Comparison of ENCODE assay signal across 8 cellular contexts in genomic region chr11:60193687-60194433, GRCh38. TPM values are rescaled to one million over a fixed set of nuclear protein-coding genes. Genes with fewer than 3 reads are reported as not detected.
A peak's percentile ranks its signal among the peaks of the same experiment; 100 is the strongest.
DNase-seq lines count a peak whose midpoint lies in the region; ATAC-seq and TF ChIP-seq lines count a peak whose summit lies in the region.

No MANE protein-coding gene starts in this region.

- no peak overlapping the region for H3K4me3 Mint-ChIP-seq in CD4-positive, alpha-beta memory T cell
- H3K4me3 Mint-ChIP-seq in activated T-helper 1 cell treated with anti-CD3 and anti-CD28 coated beads, Interleukin-12 subunit alpha, Interleukin-12 subunit beta, Interleukin-2, Interleukin-4 antibody, amounts not matched to agents 30 ng/mL and 10 ng/mL and 1 ng/mL, durations not matched to agents 14 hours and 24 hours and 36 hours: no peak overlapping the region

- DNase-seq in CD4-positive, alpha-beta memory T cell: peak; percentile 29 to 61 (median 49)
- peak; percentile 42 for DNase-seq in Panc1 (ENCODE audit: low read depth, low spot score)
- peak; percentile 15 for DNase-seq in activated T-helper 1 cell treated with anti-CD3 and anti-CD28 coated beads, Interleukin-12 subunit alpha, Interleukin-12 subunit beta, Interleukin-2, Interleukin-4 antibody, amounts not matched to agents 30 ng/mL and 10 ng/mL and 1 ng/mL, durations not matched to agents 14 hours and 24 hours and 36 hours (ENCODE audit: low spot score)
- DNase-seq in globus pallidus (ENCODE audit: low spot score): peak; percentile 46
- no peak for DNase-seq in psoas muscle
- DNase-seq in putamen (ENCODE audit: low spot score): no peak

- H3K9me3 ChIP-seq in CD4-positive, alpha-beta memory T cell (ENCODE audit: control insufficient read depth in 1 of 2, low read length in 2 of 2): no peaks in the 10 kb centered on the region
- H3K9me3 ChIP-seq in Panc1 (ENCODE audit: control insufficient read depth, insufficient read depth, low read depth, low read length) (no peaks in the 10 kb centered on the region), psoas muscle (no peaks in the 10 kb centered on the region)

- peaks cover 0 to 4% (median 0%) of the 10 kb centered on the region in 8 donors for H3K9me3 Mint-ChIP-seq in CD4-positive, alpha-beta memory T cell
- H3K9me3 Mint-ChIP-seq in activated T-helper 1 cell treated with anti-CD3 and anti-CD28 coated beads, Interleukin-12 subunit alpha, Interleukin-12 subunit beta, Interleukin-2, Interleukin-4 antibody, amounts not matched to agents 30 ng/mL and 10 ng/mL and 1 ng/mL, durations not matched to agents 14 hours and 24 hours and 36 hours: peaks cover 6% of the 10 kb centered on the region

- POLR2A ChIA-PET in CD4-positive, alpha-beta memory T cell (lab: Charles Lee; ENCODE audit: partially characterized antibody): no interaction called here
- POLR2A ChIA-PET in Panc1 (lab: Charles Lee): no interaction called here

- ATAC-seq in GM19328 (IDR thresholded peaks at IDR 0.05; ENCODE audit: unreplicated experiment) (peak; percentile 71), HG03469 (IDR thresholded peaks at IDR 0.05; ENCODE audit: unreplicated experiment) (peak; percentile 81), Panc1 (no peak), psoas muscle (peak in 3 of 4 donors; percentile 38 to 60 (median 48))

- H3K4me1 ChIP-seq in CD4-positive, alpha-beta memory T cell (ENCODE audit: insufficient read depth, low read length): no peaks in the 10 kb centered on the region
- H3K4me1 ChIP-seq in Panc1 (ENCODE audit: control insufficient read depth, insufficient read depth, low read length) (no peaks in the 10 kb centered on the region; the same call in 1 of the 2 replicates), psoas muscle (no peaks in the 10 kb centered on the region)

- in situ Hi-C loops in Panc1 (cut with HindIII; ENCODE audit: low pct_unique_long_range_greater_than_20kb, low sequenced_read_pairs): no loop called here

- peak; percentile 74 for TF ChIP-seq CTCF in Panc1 (IDR thresholded peaks at IDR 0.05)
- TF ChIP-seq CTCF in psoas muscle (IDR thresholded peaks at IDR 0.05): peak; percentile 63

- intact Hi-C loops in CD4-positive, alpha-beta memory T cell (cut with micrococcal nuclease): no loop called here
- intact Hi-C loops in Panc1 (cut with micrococcal nuclease; ENCODE audit: unreplicated experiment): no loop called here
- intact Hi-C loops in activated T-helper 1 cell treated with anti-CD3 and anti-CD28 coated beads, Interleukin-12 subunit alpha, Interleukin-12 subunit beta, Interleukin-2, Interleukin-4 antibody, amounts not matched to agents 30 ng/mL and 10 ng/mL and 1 ng/mL, durations not matched to agents 14 hours and 24 hours and 36 hours (cut with micrococcal nuclease): loop anchor here (1.0 kb wide), 1 partner anchor 371 kb away; no protein-coding TSS in a partner anchor
- intact Hi-C loops in psoas muscle (cut with DNase I): no loop called here

- H3K27ac ChIP-seq in CD4-positive, alpha-beta memory T cell (ENCODE audit: low read depth, low read length): no peak overlapping the region
- H3K27ac ChIP-seq in Panc1 (ENCODE audit: low read length): no peak overlapping the region
- no peak overlapping the region for H3K27ac ChIP-seq in psoas muscle

- H3K27me3 ChIP-seq in CD4-positive, alpha-beta memory T cell (ENCODE audit: insufficient read depth, low read length): no peaks in the 10 kb centered on the region
- H3K27me3 ChIP-seq in Panc1 (ENCODE audit: control insufficient read depth, insufficient read depth, low read length) (no peaks in the 10 kb centered on the region), psoas muscle (ENCODE audit: insufficient read depth in 3 of 3, low read length in 2 of 3) (no peaks in the 10 kb centered on the region)

- peaks cover 9 to 10% of the 10 kb centered on the region in 2 donors for H3K27me3 Mint-ChIP-seq in CD4-positive, alpha-beta memory T cell
- H3K27me3 Mint-ChIP-seq in activated T-helper 1 cell treated with anti-CD3 and anti-CD28 coated beads, Interleukin-12 subunit alpha, Interleukin-12 subunit beta, Interleukin-2, Interleukin-4 antibody, amounts not matched to agents 30 ng/mL and 10 ng/mL and 1 ng/mL, durations not matched to agents 14 hours and 24 hours and 36 hours (ENCODE audit: insufficient read depth): no peaks in the 10 kb centered on the region

- H3K27ac Mint-ChIP-seq in CD4-positive, alpha-beta memory T cell: no peak overlapping the region
- no peak overlapping the region for H3K27ac Mint-ChIP-seq in activated T-helper 1 cell treated with anti-CD3 and anti-CD28 coated beads, Interleukin-12 subunit alpha, Interleukin-12 subunit beta, Interleukin-2, Interleukin-4 antibody, amounts not matched to agents 30 ng/mL and 10 ng/mL and 1 ng/mL, durations not matched to agents 14 hours and 24 hours and 36 hours

- H3K4me3 ChIP-seq in CD4-positive, alpha-beta memory T cell (ENCODE audit: low read length in 2 of 2): no peak overlapping the region
- H3K4me3 ChIP-seq in Panc1 (ENCODE audit: low read depth in 2 of 2, low read length in 2 of 2): no peak overlapping the region
- H3K4me3 ChIP-seq in psoas muscle: no peak overlapping the region

- H3K36me3 Mint-ChIP-seq in CD4-positive, alpha-beta memory T cell: no peaks in the 10 kb centered on the region
- H3K36me3 Mint-ChIP-seq in activated T-helper 1 cell treated with anti-CD3 and anti-CD28 coated beads, Interleukin-12 subunit alpha, Interleukin-12 subunit beta, Interleukin-2, Interleukin-4 antibody, amounts not matched to agents 30 ng/mL and 10 ng/mL and 1 ng/mL, durations not matched to agents 14 hours and 24 hours and 36 hours (ENCODE audit: low read depth): no peaks in the 10 kb centered on the region

- WGBS in psoas muscle, 3 donors: 5 to 13% (median 11%) methylated on average over 1 of the region's 1 CpG

- no peaks in the 10 kb centered on the region for H3K36me3 ChIP-seq in CD4-positive, alpha-beta memory T cell (ENCODE audit: insufficient read depth, low read length)
- no peaks in the 10 kb centered on the region for H3K36me3 ChIP-seq in Panc1 (ENCODE audit: control insufficient read depth, insufficient read depth, low read length)
- H3K36me3 ChIP-seq in psoas muscle (ENCODE audit: insufficient read depth in 1 of 2, low read depth in 1 of 2): no peaks in the 10 kb centered on the region

- no TSS peak for BruUV-seq in Panc1 (replicated peaks; lab: Mats Ljungman, UMichigan)

- peaks cover 0 to 2% (median 0%) of the 10 kb centered on the region in 4 donors for H3K4me1 Mint-ChIP-seq in CD4-positive, alpha-beta memory T cell
- no peaks in the 10 kb centered on the region for H3K4me1 Mint-ChIP-seq in activated T-helper 1 cell treated with anti-CD3 and anti-CD28 coated beads, Interleukin-12 subunit alpha, Interleukin-12 subunit beta, Interleukin-2, Interleukin-4 antibody, amounts not matched to agents 30 ng/mL and 10 ng/mL and 1 ng/mL, durations not matched to agents 14 hours and 24 hours and 36 hours (ENCODE audit: low read depth)

- CTCF ChIA-PET in CD4-positive, alpha-beta memory T cell (lab: Charles Lee; ENCODE audit: partially characterized antibody): interaction anchor here (1.3 to 2.0 kb wide), 3 partner anchors 11 to 371 kb away, joined by 3 to 6 read pairs (median 5); partner anchors contain the start of gene MS4A6A
- CTCF ChIA-PET in Panc1 (lab: Charles Lee): no interaction called here

RNA-seq across cellular contexts. Expression of gene MS4A6A, which starts 11.0 kb away (rescaled TPM):
- 1 to 10 TPM; 4.9 to 7.7 TPM for total RNA-seq in CD4-positive, alpha-beta memory T cell
- 1 to 10 TPM; 2.7 to 3.3 TPM for polyA plus RNA-seq in CD4-positive, alpha-beta memory T cell
- total RNA-seq in Panc1 (2021; ENCODE audit: unreplicated experiment) (not detected), psoas muscle (10 to 100 TPM; 14.7 to 22.6 (median 18.0) TPM)
- not detected for polyA plus RNA-seq in Panc1 (2012; ENCODE audit: insufficient read length)
- total RNA-seq in activated T-helper 1 cell treated with anti-CD3 and anti-CD28 coated beads, Interleukin-12 subunit alpha, Interleukin-12 subunit beta, Interleukin-2, Interleukin-4 antibody, amounts not matched to agents 30 ng/mL and 10 ng/mL and 1 ng/mL, durations not matched to agents 14 hours and 24 hours and 36 hours: not detected in 2 replicates
- 10 to 100 TPM in 1 of 3 donors, 1 to 10 TPM in 2; 2.9 to 11.6 (median 4.2) TPM for polyA plus RNA-seq in psoas muscle

RNA-seq across cellular contexts. Expression of gene MS4A4E, which starts 49.1 kb away (rescaled TPM):
- total RNA-seq in CD4-positive, alpha-beta memory T cell: not detected
- not detected for polyA plus RNA-seq in CD4-positive, alpha-beta memory T cell
- total RNA-seq in Panc1 (2021; ENCODE audit: unreplicated experiment): not detected
- 0.69 TPM for polyA plus RNA-seq in Panc1 (2012; ENCODE audit: insufficient read length)
- total RNA-seq in activated T-helper 1 cell treated with anti-CD3 and anti-CD28 coated beads, Interleukin-12 subunit alpha, Interleukin-12 subunit beta, Interleukin-2, Interleukin-4 antibody, amounts not matched to agents 30 ng/mL and 10 ng/mL and 1 ng/mL, durations not matched to agents 14 hours and 24 hours and 36 hours: not detected in 2 replicates
- total RNA-seq in psoas muscle: 1 to 10 TPM in 1 of 4 donors, under 1 TPM in 3; 0.47 to 1.6 (median 0.71) TPM
- polyA plus RNA-seq in psoas muscle: under 1 TPM; 0.05 to 0.33 (median 0.23) TPM

Comparison
In these comparisons a context has a peak if more than half of its experiments do, and no peak if none do; other contexts are left out.
1. DNase-seq: peak in CD4-positive, alpha-beta memory T cell (5 of 5), Panc1 (single experiment), activated T-helper 1 cell treated with anti-CD3 and anti-CD28 coated beads, Interleukin-12 subunit alpha, Interleukin-12 subunit beta, Interleukin-2, Interleukin-4 antibody, amounts not matched to agents 30 ng/mL and 10 ng/mL and 1 ng/mL, durations not matched to agents 14 hours and 24 hours and 36 hours (single experiment) and globus pallidus (single experiment); none in psoas muscle (0 of 2) and putamen (single experiment).